In the genomic region with DNA sequence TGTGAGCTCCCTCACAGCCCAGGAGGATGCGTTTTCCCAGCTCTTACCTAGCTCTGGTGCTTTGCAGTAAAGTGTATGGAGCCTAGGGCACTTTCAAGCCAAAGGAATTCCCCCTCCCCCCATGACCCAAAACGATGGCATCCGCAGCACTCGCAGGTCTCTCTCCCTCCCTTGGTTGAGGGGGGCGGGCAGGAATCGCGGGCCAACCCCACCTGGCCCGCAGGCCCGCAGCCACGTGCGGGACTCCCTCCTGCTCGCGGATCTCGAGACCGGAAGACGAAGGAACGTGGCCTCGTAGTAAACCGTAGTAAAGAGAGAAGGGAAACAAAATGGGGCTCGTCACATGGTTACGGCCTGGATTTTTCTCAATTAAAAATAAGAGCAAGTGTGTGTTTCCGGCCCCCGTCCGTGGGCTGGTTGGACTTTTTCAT, we compare ENCODE assay signal across 8 cellular contexts. TPM values are rescaled to one million over a fixed set of nuclear protein-coding genes. Genes with fewer than 3 reads are reported as not detected.
DNase-seq lines count a peak whose midpoint lies in the region; ATAC-seq and TF ChIP-seq lines count a peak whose summit lies in the region.

No MANE protein-coding gene starts in this region.

- TSS peak; percentile 36 for BruUV-seq in MCF 10A (replicated peaks; lab: Mats Ljungman, UMichigan)

- H3K27ac Mint-ChIP-seq in MCF 10A (ENCODE audit: low read depth, unreplicated experiment): peak overlapping the region; percentile 98

- intact Hi-C loops in MCF 10A (cut with micrococcal nuclease): loop anchor here (5.0 to 10.0 kb wide), 4 partner anchors 139 to 756 kb away; no protein-coding TSS in a partner anchor

- no peaks in the 10 kb centered on the region for H3K9me3 Mint-ChIP-seq in MCF 10A (ENCODE audit: unreplicated experiment)

- peak; percentile 68 for ATAC-seq in GM18909 (IDR thresholded peaks at IDR 0.05; ENCODE audit: poor library complexity, unreplicated experiment)
- peak; percentile 51 for ATAC-seq in HG03095 (IDR thresholded peaks at IDR 0.05; ENCODE audit: unreplicated experiment)

- H3K27me3 Mint-ChIP-seq in MCF 10A (ENCODE audit: insufficient read depth, unreplicated experiment): no peaks in the 10 kb centered on the region

- POLR2A ChIA-PET in MCF 10A (lab: Yijun Ruan, JAX): interaction anchor here (0.7 to 13.1 kb wide), 15 partner anchors 9 to 957 kb away, joined by 3 to 114 read pairs (median 4); a partner anchor contains a TSS

- H3K4me3 Mint-ChIP-seq in MCF 10A (ENCODE audit: unreplicated experiment): peak overlapping the region; percentile 73

- CTCF ChIA-PET in MCF 10A (lab: Yijun Ruan, JAX): interaction anchor here (0.8 kb wide), 2 partner anchors 22 to 119 kb away, joined by 3 to 4 read pairs; no protein-coding TSS in a partner anchor

- H3K36me3 Mint-ChIP-seq in MCF 10A (ENCODE audit: insufficient read depth, unreplicated experiment): peaks cover 4% of the 10 kb centered on the region

- TF ChIP-seq CTCF in MCF 10A (IDR thresholded peaks at IDR 0.05; ENCODE audit: unreplicated experiment): no peak

- peaks cover 26% of the 10 kb centered on the region for H3K4me1 Mint-ChIP-seq in MCF 10A (ENCODE audit: insufficient read depth, unreplicated experiment)

- peak; percentile 29 for DNase-seq in COLO829 (ENCODE audit: low spot score)
- peak; percentile 76 for DNase-seq in NCI-H69 (lab: John Stamatoyannopoulos, UW)
- peak; percentile 56 for DNase-seq in MCF 10A (ENCODE audit: unreplicated experiment)
- DNase-seq in iris pigment epithelial cell (ENCODE audit: low read depth): peak; percentile 80
- peak; percentile 42 for DNase-seq in stimulated activated CD8-positive, alpha-beta memory T cell treated with anti-CD3 and anti-CD28 coated beads, Interleukin-12 subunit alpha, Interleukin-12 subunit beta, amount 100 ng/mL, for 4 hours (ENCODE audit: low read depth)
- no peak for DNase-seq in activated CD4-positive, alpha-beta T cell treated with anti-CD3 and anti-CD28 coated beads, Interleukin-2, amount 50 U/mL, for 48 hours

RNA-seq across cellular contexts. Expression of a gene that starts 8.5 kb away (rescaled TPM):
- total RNA-seq in MCF 10A (2022): 6.1 and 10.5 TPM in 2 replicates

RNA-seq across cellular contexts. Expression of a gene that starts 44.8 kb away (rescaled TPM):
- total RNA-seq in MCF 10A (2022): 75.2 and 76.0 TPM in 2 replicates

Comparison
In these comparisons a context has a peak if more than half of its experiments do, and no peak if none do; other contexts are left out.
1. DNase-seq: peak in COLO829 (single experiment), NCI-H69 (single experiment), MCF 10A (single experiment), iris pigment epithelial cell (single experiment) and stimulated activated CD8-positive, alpha-beta memory T cell treated with anti-CD3 and anti-CD28 coated beads, Interleukin-12 subunit alpha, Interleukin-12 subunit beta, amount 100 ng/mL, for 4 hours (single experiment); none in activated CD4-positive, alpha-beta T cell treated with anti-CD3 and anti-CD28 coated beads, Interleukin-2, amount 50 U/mL, for 48 hours (0 of 2).